ENCODE assay signal across 8 cellular contexts in the genomic region with DNA sequence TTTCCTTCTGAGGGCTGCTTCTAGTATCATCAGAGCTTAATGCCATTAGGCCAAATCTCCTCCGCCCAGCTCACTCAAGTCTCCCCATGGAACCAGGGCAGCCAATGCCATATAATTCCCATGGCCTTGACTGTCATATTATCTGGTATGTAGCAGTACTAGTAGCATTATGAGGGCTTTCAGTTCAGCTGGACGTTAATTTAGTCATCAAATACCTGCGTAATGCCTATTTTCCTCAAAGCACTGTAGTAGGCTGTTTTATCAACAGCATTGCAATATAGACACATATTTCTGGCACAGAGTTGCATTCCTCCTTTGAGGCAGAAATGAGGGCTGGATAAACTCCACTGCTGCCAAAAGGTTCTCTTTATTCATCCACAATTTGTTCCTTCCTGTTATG. TPM values are rescaled to one million over a fixed set of nuclear protein-coding genes. Genes with fewer than 3 reads are reported as not detected.
DNase-seq lines count a peak whose midpoint lies in the region; ATAC-seq and TF ChIP-seq lines count a peak whose summit lies in the region.

No MANE protein-coding gene starts in this region.

- peak overlapping the region in 9 of 11 experiments; percentile 93 to 97 (median 95); a peak in 13 of 22 replicates for H3K27ac ChIP-seq in BLaER1 treated with 17β-estradiol and CSF1 and Interleukin-3, amounts not matched to agents 10 nM and 100 nM
- H3K27ac ChIP-seq in duodenal mucosa (ENCODE audit: low read depth, low read length) (no peak overlapping the region), neural progenitor cell (no peak overlapping the region)

- no peak for ATAC-seq in HG02885 (IDR thresholded peaks at IDR 0.05; ENCODE audit: poor library complexity, unreplicated experiment)

- H3K4me3 Mint-ChIP-seq in neural progenitor cell, result peak overlapping the region; percentile 97

- peak overlapping the region; percentile 80 to 99 (median 88) for H3K4me3 ChIP-seq in BLaER1 treated with 17β-estradiol and CSF1 and Interleukin-3, amounts not matched to agents 10 nM and 100 nM
- H3K4me3 ChIP-seq in NB4 (ENCODE audit: low read depth, low read length) (peak overlapping the region; percentile 92), duodenal mucosa (ENCODE audit: low read depth in 1 of 2, low read length in 2 of 2) (peak overlapping the region; percentile 78 to 93), neural progenitor cell (peak overlapping the region; percentile 64)

- H3K36me3 Mint-ChIP-seq in neural progenitor cell, result peaks cover 19% of the 10 kb centered on the region

- no peak for TF ChIP-seq POLR2A in NB4 (IDR thresholded peaks at IDR 0.05; ENCODE audit: extremely low read depth, insufficient read length)

- peaks cover 42% of the 10 kb centered on the region for H3K4me1 Mint-ChIP-seq in neural progenitor cell

- H3K4me1 ChIP-seq in BLaER1 treated with 17β-estradiol and CSF1 and Interleukin-3, amounts not matched to agents 10 nM and 100 nM, result peaks cover 33 to 48% (median 39%) of the 10 kb centered on the region in 10 experiments
- H3K4me1 ChIP-seq in duodenal mucosa (ENCODE audit: control insufficient read depth in 1 of 2, insufficient read depth in 2 of 2, low read length in 2 of 2) (peaks cover 22 to 26% of the 10 kb centered on the region in 2 donors), neural progenitor cell (peaks cover 21% of the 10 kb centered on the region)

- peaks cover 0 to 33% (median 11%) of the 10 kb centered on the region in 11 experiments; a peak in 11 of 22 replicates for H4K20me1 ChIP-seq in BLaER1 treated with 17β-estradiol and CSF1 and Interleukin-3, amounts not matched to agents 10 nM and 100 nM
- peaks cover 8% of the 10 kb centered on the region for H4K20me1 ChIP-seq in neural progenitor cell (ENCODE audit: low read depth)

- H3K27me3 ChIP-seq in BLaER1 treated with 17β-estradiol and CSF1 and Interleukin-3, amounts not matched to agents 10 nM and 100 nM, result no peaks in the 10 kb centered on the region
- H3K27me3 ChIP-seq in duodenal mucosa (ENCODE audit: control insufficient read depth in 1 of 2, insufficient read depth in 2 of 2, low read length in 2 of 2) (no peaks in the 10 kb centered on the region), neural progenitor cell (no peaks in the 10 kb centered on the region)

- peak overlapping the region; percentile 92 to 97 (median 94); a peak in 20 of 22 replicates for H3K9ac ChIP-seq in BLaER1 treated with 17β-estradiol and CSF1 and Interleukin-3, amounts not matched to agents 10 nM and 100 nM
- H3K9ac ChIP-seq in duodenal mucosa (ENCODE audit: low read depth in 1 of 2, low read length in 2 of 2) (peak overlapping the region; percentile 97 to 98), neural progenitor cell (no peak overlapping the region)

- no peak overlapping the region for H2AFZ ChIP-seq in neural progenitor cell (replicated peaks)

- peaks cover 38% of the 10 kb centered on the region for H3F3A ChIP-seq in neural progenitor cell (ENCODE audit: low read depth)

- no peak for TF ChIP-seq CTCF in NB4 (IDR thresholded peaks at IDR 0.05; ENCODE audit: low read depth, low read length)
- no peak for TF ChIP-seq CTCF in neural progenitor cell (IDR thresholded peaks at IDR 0.05)

- no peak overlapping the region for H3K27ac Mint-ChIP-seq in neural progenitor cell

- H3K79me2 ChIP-seq in neural progenitor cell (ENCODE audit: low read depth), result peaks cover 64% of the 10 kb centered on the region

- peaks cover 2% of the 10 kb centered on the region for H3K27me3 Mint-ChIP-seq in neural progenitor cell (ENCODE audit: insufficient read depth, low read depth)

- DNase-seq in NB4 (ENCODE audit: low read depth), result no peak
- no peak for DNase-seq in neural progenitor cell (ENCODE audit: low spot score)
- DNase-seq in DMS153 treated with DMSO at 0.1 percent for 48 hours (lab: John Stamatoyannopoulos, UW; ENCODE audit: unreplicated experiment), result no peak
- no peak for DNase-seq in A172 (ENCODE audit: low spot score)
- no peak for DNase-seq in stimulated activated CD4-positive, alpha-beta T cell treated with anti-CD3 and anti-CD28 coated beads, Interleukin-15, amount 100 ng/mL, for 24 hours

- peaks cover 14 to 27% (median 24%) of the 10 kb centered on the region in 11 experiments for H3K9me3 ChIP-seq in BLaER1 treated with 17β-estradiol and CSF1 and Interleukin-3, amounts not matched to agents 10 nM and 100 nM (replicated peaks in 1 of 11)
- H3K9me3 ChIP-seq in duodenal mucosa (ENCODE audit: control insufficient read depth in 1 of 2, low read length in 2 of 2) (no peaks in the 10 kb centered on the region), neural progenitor cell (ENCODE audit: low read depth) (no peaks in the 10 kb centered on the region)

- H3K9me3 Mint-ChIP-seq in neural progenitor cell, result peaks cover 9% of the 10 kb centered on the region

- H3K4me2 ChIP-seq in BLaER1 treated with 17β-estradiol and CSF1 and Interleukin-3, amounts not matched to agents 10 nM and 100 nM, result peak overlapping the region; percentile 84 to 96 (median 94)
- H3K4me2 ChIP-seq in neural progenitor cell, result peak overlapping the region; percentile 85

- peaks cover 26 to 45% (median 32%) of the 10 kb centered on the region in 11 experiments for H3K36me3 ChIP-seq in BLaER1 treated with 17β-estradiol and CSF1 and Interleukin-3, amounts not matched to agents 10 nM and 100 nM
- H3K36me3 ChIP-seq in duodenal mucosa (ENCODE audit: control insufficient read depth in 1 of 2, insufficient read depth in 2 of 2, low read length in 2 of 2) (no peaks in the 10 kb centered on the region), neural progenitor cell (no peaks in the 10 kb centered on the region)

RNA-seq across cellular contexts. Expression of a gene that starts 1.7 kb away (rescaled TPM):
- 37.7 and 41.3 TPM in 2 replicates for total RNA-seq in neural progenitor cell (ENCODE audit: low replicate concordance)
- 93.6 and 99.3 TPM in 2 replicates for total RNA-seq in A172 (2014; rRNA removed; shearing (Covaris generic))

RNA-seq across cellular contexts. Expression of a gene that starts 1.8 kb away (rescaled TPM):
- total RNA-seq in neural progenitor cell (ENCODE audit: low replicate concordance), result not detected in 2 replicates
- not detected in 2 replicates for total RNA-seq in A172 (2014; rRNA removed; shearing (Covaris generic))

RNA-seq across cellular contexts. Expression of a gene that starts 57.0 kb away (rescaled TPM):
- 0.09 and 0.11 TPM in 2 replicates for total RNA-seq in neural progenitor cell (ENCODE audit: low replicate concordance)
- 0.24 TPM in 1 of 2 replicates, not detected in the other for total RNA-seq in A172 (2014; rRNA removed; shearing (Covaris generic))

Comparison
In these comparisons a context has a peak if more than half of its experiments do, and no peak if none do; other contexts are left out.
1. H3K27ac ChIP-seq: peak in BLaER1 treated with 17β-estradiol and CSF1 and Interleukin-3, amounts not matched to agents 10 nM and 100 nM (9 of 11); none in duodenal mucosa (single experiment) and neural progenitor cell (single experiment).
2. Peak in every context shown above with its lines, with median percentiles within 50 percentile points of each other: H3K4me3 ChIP-seq.